Comparison of ENCODE assay signal across 8 cellular contexts in genomic region chr3:50245831-50246516, GRCh38. TPM values are rescaled to one million over a fixed set of nuclear protein-coding genes. Genes with fewer than 3 reads are reported as not detected.
DNase-seq lines count a peak whose midpoint lies in the region; ATAC-seq and TF ChIP-seq lines count a peak whose summit lies in the region.

No MANE protein-coding gene starts in this region.

- H3K9me3 ChIP-seq in MG63 (no peaks in the 10 kb centered on the region), psoas muscle (no peaks in the 10 kb centered on the region), upper lobe of right lung (no peaks in the 10 kb centered on the region)

- TF ChIP-seq CTCF in psoas muscle (IDR thresholded peaks at IDR 0.05), result peak; percentile 98
- TF ChIP-seq CTCF in upper lobe of right lung (IDR thresholded peaks at IDR 0.05), result peak; percentile 98

- DNase-seq in ELF-1 (ENCODE audit: low read depth, low spot score) (peak; percentile 96), GOT3 (lab: John Stamatoyannopoulos, UW) (peak; percentile 75), MG63 (peak; percentile 83), T-cell (peak; percentile 84 to 99 (median 95)), left cardiac atrium (peak; percentile 93), psoas muscle (peak; percentile 94 to 96), upper lobe of right lung (peak; percentile 95)

- no peaks in the 10 kb centered on the region for H3K27me3 Mint-ChIP-seq in T-cell

- H3K9me3 Mint-ChIP-seq in T-cell, result no peaks in the 10 kb centered on the region

- H3K4me3 ChIP-seq in MG63 (peak overlapping the region; percentile 35), psoas muscle (peak overlapping the region; percentile 82), upper lobe of right lung (peak overlapping the region; percentile 41)

- H3K27me3 ChIP-seq in MG63, result no peaks in the 10 kb centered on the region
- H3K27me3 ChIP-seq in psoas muscle (ENCODE audit: insufficient read depth in 3 of 3, low read length in 2 of 3), result no peaks in the 10 kb centered on the region
- H3K27me3 ChIP-seq in upper lobe of right lung, result no peaks in the 10 kb centered on the region

- H3K4me1 Mint-ChIP-seq in T-cell, result peaks cover 84 to 89% (median 87%) of the 10 kb centered on the region in 3 donors

- H3K36me3 Mint-ChIP-seq in T-cell, result peaks cover 3% of the 10 kb centered on the region

- H3K4me1 ChIP-seq in psoas muscle, result peaks cover 67% of the 10 kb centered on the region
- peaks cover 100% of the 10 kb centered on the region for H3K4me1 ChIP-seq in upper lobe of right lung

- H3K27ac ChIP-seq in adipose tissue (ENCODE audit: low read depth, low read length), result peak overlapping the region; percentile 85
- H3K27ac ChIP-seq in psoas muscle, result peak overlapping the region; percentile 80
- peak overlapping the region; percentile 85 for H3K27ac ChIP-seq in upper lobe of right lung

- peak; percentile 84 to 92 (median 87) for ATAC-seq in T-cell (replicated peaks in 1 of 4)
- ATAC-seq in left cardiac atrium, result peak; percentile 78 to 85
- ATAC-seq in psoas muscle, result peak; percentile 83 to 91 (median 89)
- peak; percentile 83 for ATAC-seq in upper lobe of right lung

- POLR2A ChIA-PET in T-cell (lab: Charles Lee), result interaction anchor here (0.8 to 1.4 kb wide), 3 partner anchors 7 to 51 kb away, joined by 3 to 8 read pairs (median 4); partner anchors contain the start of gene GNAI2 (in 1 of the 2)

- peak overlapping the region; percentile 71 to 78 (median 75) for H3K4me3 Mint-ChIP-seq in T-cell

- H3K36me3 ChIP-seq in MG63 (peaks cover 5% of the 10 kb centered on the region; the same call in 1 of the 2 replicates), psoas muscle (ENCODE audit: insufficient read depth in 1 of 2, low read depth in 1 of 2) (no peaks in the 10 kb centered on the region), upper lobe of right lung (peaks cover 12% of the 10 kb centered on the region)

- WGBS in adipose tissue, 3 donors, result 1 to 5% (median 2%) methylated on average over 21 to 25 of the region's 25 CpGs
- 2 to 3% (median 3%) methylated on average over 24 to 25 of the region's 25 CpGs for WGBS in psoas muscle, 3 donors

- H3K27ac Mint-ChIP-seq in T-cell, result peak overlapping the region; percentile 88 to 93

- intact Hi-C loops in left cardiac atrium (cut with DNase I), result loop anchor here in 1 of 2 donors (2.0 kb wide), 1 partner anchor 19 kb away; no protein-coding TSS in a partner anchor
- intact Hi-C loops in psoas muscle (cut with DNase I), result loop anchor here (2.0 kb wide), 1 partner anchor 19 kb away; no protein-coding TSS in a partner anchor
- intact Hi-C loops in upper lobe of right lung (cut with DNase I), result no loop called here

- CTCF ChIA-PET in T-cell (lab: Charles Lee), result interaction anchor here (0.6 to 1.9 kb wide), 31 partner anchors 8 to 1139 kb away, joined by 3 to 60 read pairs (median 4); partner anchors contain the start of genes GNAI2 (in 1 of the 2), HYAL3 (in 1 of the 2), IFRD2 (in 1 of the 2) and MANF (in 1 of the 2)

RNA-seq across cellular contexts. Expression of gene GNAI2, which starts 10.0 kb away (rescaled TPM):
- total RNA-seq in MG63 (2014; rRNA removed; shearing (Covaris generic); ENCODE audit: low replicate concordance), result 73.9 and 114 TPM in 2 replicates
- total RNA-seq in T-cell (100 to 1,000 TPM; 257 to 313 (median 287) TPM), left cardiac atrium (100 to 1,000 TPM; 179 to 181 TPM), psoas muscle (10 to 100 TPM; 55.5 to 93.9 (median 74.8) TPM), upper lobe of right lung (321 TPM)
- polyA plus RNA-seq in adipose tissue (100 to 1,000 TPM in 2 of 3 donors, 10 to 100 TPM in 1; 53.4 to 242 (median 211) TPM), psoas muscle (10 to 100 TPM; 39.4 to 57.6 (median 50.7) TPM)

RNA-seq across cellular contexts. Expression of gene SEMA3B, which starts 23.0 kb away (rescaled TPM):
- 9.7 and 13.4 TPM in 2 replicates for total RNA-seq in MG63 (2014; rRNA removed; shearing (Covaris generic); ENCODE audit: low replicate concordance)
- total RNA-seq in T-cell, result 1 to 10 TPM in 3 of 5 donors, under 1 TPM in 2; 0.33 to 2.5 (median 1.5) TPM
- 10 to 100 TPM; 17.9 to 29.2 (median 21.1) TPM for polyA plus RNA-seq in adipose tissue
- total RNA-seq in left cardiac atrium, result 10 to 100 TPM; 14.3 to 32.6 TPM
- total RNA-seq in psoas muscle, result 1 to 10 TPM; 3.1 to 6.8 (median 4.3) TPM
- 1 to 10 TPM; 2.1 to 3.4 (median 2.2) TPM for polyA plus RNA-seq in psoas muscle
- 120 TPM for total RNA-seq in upper lobe of right lung

RNA-seq across cellular contexts. Expression of gene LSMEM2, which starts 32.9 kb away (rescaled TPM):
- not detected in 2 replicates for total RNA-seq in MG63 (2014; rRNA removed; shearing (Covaris generic); ENCODE audit: low replicate concordance)
- total RNA-seq in T-cell (not detected), left cardiac atrium (1 to 10 TPM; 1.4 to 6.6 TPM), psoas muscle (10 to 100 TPM in 1 of 4 donors, 1 to 10 TPM in 2, under 1 TPM in 1; 0.84 to 13.1 (median 1.1) TPM), upper lobe of right lung (not detected)
- polyA plus RNA-seq in adipose tissue (under 1 TPM in 2 of 3 donors, not detected in 1; 0.15 TPM), psoas muscle (1 to 10 TPM in 1 of 3 donors, under 1 TPM in 2; 0.61 to 1.6 (median 0.66) TPM)

RNA-seq across cellular contexts. Expression of gene SLC38A3, which starts 40.9 kb away (rescaled TPM):
- total RNA-seq in MG63 (2014; rRNA removed; shearing (Covaris generic); ENCODE audit: low replicate concordance), result not detected in 2 replicates
- total RNA-seq in T-cell (under 1 TPM in 4 of 5 donors, not detected in 1; 0.29 to 0.98 (median 0.44) TPM), left cardiac atrium (1 to 10 TPM; 5.2 to 7.7 TPM), psoas muscle (10 to 100 TPM in 1 of 4 donors, 1 to 10 TPM in 3; 1.7 to 12.7 (median 5.4) TPM), upper lobe of right lung (not detected)
- polyA plus RNA-seq in adipose tissue (10 to 100 TPM in 1 of 3 donors, under 1 TPM in 1, not detected in 1; 0.34 to 22.0 TPM), psoas muscle (1 to 10 TPM in 2 of 3 donors, under 1 TPM in 1; 0.12 to 4.5 (median 1.3) TPM)

RNA-seq across cellular contexts. Expression of gene IFRD2, which starts 46.3 kb away (rescaled TPM):
- 87.8 and 101 TPM in 2 replicates for total RNA-seq in MG63 (2014; rRNA removed; shearing (Covaris generic); ENCODE audit: low replicate concordance)
- 10 to 100 TPM; 50.0 to 91.2 (median 75.9) TPM for total RNA-seq in T-cell
- 100 to 1,000 TPM in 1 of 3 donors, 10 to 100 TPM in 2; 54.3 to 114 (median 77.3) TPM for polyA plus RNA-seq in adipose tissue
- total RNA-seq in left cardiac atrium, result 10 to 100 TPM; 53.1 to 68.8 TPM
- 100 to 1,000 TPM in 3 of 4 donors, 10 to 100 TPM in 1; 77.2 to 145 (median 119) TPM for total RNA-seq in psoas muscle
- 100 to 1,000 TPM; 129 to 175 (median 151) TPM for polyA plus RNA-seq in psoas muscle
- total RNA-seq in upper lobe of right lung, result 77.0 TPM

Comparison
In these comparisons a context has a peak if more than half of its experiments do, and no peak if none do; other contexts are left out.
1. Peak in every context shown above with its lines: DNase-seq, ATAC-seq, H3K4me3 ChIP-seq and H3K27ac ChIP-seq.